ENCODE assay signal across 17 cellular contexts in the genomic region with DNA sequence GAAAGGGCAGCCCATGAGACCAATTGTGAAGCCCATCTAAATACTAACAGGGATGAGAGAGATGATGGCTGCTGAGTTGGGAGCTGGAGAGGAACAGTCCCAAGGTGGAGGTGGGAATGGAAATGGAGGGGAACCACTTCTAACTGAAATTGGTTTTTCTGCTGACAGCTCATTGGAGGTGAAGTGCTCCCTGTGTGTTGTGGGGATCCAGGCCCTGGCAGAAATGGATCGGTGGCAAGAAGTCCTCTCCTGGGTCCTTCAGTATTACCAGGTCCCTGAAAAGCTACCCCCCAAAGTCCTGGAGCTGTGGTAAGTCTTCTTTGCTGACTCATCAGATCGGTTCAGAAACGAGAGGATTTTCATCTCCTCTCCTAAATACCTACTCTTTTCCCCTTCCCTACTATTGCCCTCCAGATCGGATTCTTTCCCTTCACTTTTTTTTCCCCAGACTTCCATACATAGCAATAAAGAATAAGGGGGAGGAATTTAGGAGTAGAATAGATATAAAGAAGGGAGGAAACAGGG. TPM values are rescaled to one million over a fixed set of nuclear protein-coding genes. Genes with fewer than 3 reads are reported as not detected.
DNase-seq lines count a peak whose midpoint lies in the region; ATAC-seq, FAIRE-seq and TF ChIP-seq lines count a peak whose summit lies in the region.
"Had no signal": no experiment of that assay in that cellular context is flagged by ENCODE, and none has a peak within 500 bp of the region (broad histone marks: within the 10 kb centered on the region; RNA-seq: fewer than 3 reads in every experiment).

No MANE protein-coding gene starts in this region.

- no peak for FAIRE-seq in astrocyte (lab: Jason Lieb, UNC)
- FAIRE-seq: RCC 7860 had no signal

- peak overlapping the region; percentile 2 for H3K27ac Mint-ChIP-seq in activated CD8-positive, alpha-beta memory T cell treated with anti-CD3 and anti-CD28 coated beads, Interleukin-2, amount 10 ng/mL, durations not matched to agents 7 days and 5 days
- H3K27ac Mint-ChIP-seq in astrocyte (ENCODE audit: unreplicated experiment) (no peak overlapping the region), neural progenitor cell (no peak overlapping the region)

- H3K9me3 ChIP-seq in astrocyte (ENCODE audit: insufficient read depth, low read depth, low read length) (no peaks in the 10 kb centered on the region), neural progenitor cell (ENCODE audit: low read depth) (no peaks in the 10 kb centered on the region)
- H3K9me3 ChIP-seq: uterus had no signal

- TF ChIP-seq CTCF in KMS-11 (conservative IDR thresholded peaks at IDR 0.05; ENCODE audit: low read depth, low read length), result no peak
- TF ChIP-seq CTCF in astrocyte (IDR thresholded peaks at IDR 0.05; ENCODE audit: insufficient read depth, low read depth, low read length), result no peak
- TF ChIP-seq CTCF in neural progenitor cell (IDR thresholded peaks at IDR 0.05), result no peak
- no peak for TF ChIP-seq CTCF in brain microvascular endothelial cell (IDR thresholded peaks at IDR 0.05; ENCODE audit: low read depth, low read length, missing control alignments)

- CTCF ChIA-PET in activated CD8-positive, alpha-beta memory T cell treated with anti-CD3 and anti-CD28 coated beads, Interleukin-2, amount 10 ng/mL, durations not matched to agents 7 days and 5 days (lab: Charles Lee), result interaction anchor here (0.9 to 6.7 kb wide), 3 partner anchors 12 to 908 kb away, joined by 3 to 107 read pairs (median 7); no protein-coding TSS in a partner anchor

- H3K27me3 Mint-ChIP-seq in activated CD8-positive, alpha-beta memory T cell treated with anti-CD3 and anti-CD28 coated beads, Interleukin-2, amount 10 ng/mL, durations not matched to agents 7 days and 5 days, result no peaks in the 10 kb centered on the region
- H3K27me3 Mint-ChIP-seq in astrocyte (ENCODE audit: low read depth, unreplicated experiment), result no peaks in the 10 kb centered on the region
- H3K27me3 Mint-ChIP-seq in neural progenitor cell (ENCODE audit: insufficient read depth, low read depth), result no peaks in the 10 kb centered on the region

- H3F3A ChIP-seq in neural progenitor cell (ENCODE audit: low read depth), result peaks cover 5% of the 10 kb centered on the region

- H3K4me2 ChIP-seq in KMS-11, result 0 out of 2 replicates have a peak overlapping the region, but pooled peaks have one; percentile 87
- H3K4me2 ChIP-seq in astrocyte (ENCODE audit: low read length), result no peak overlapping the region
- H3K4me2 ChIP-seq in neural progenitor cell, result no peak overlapping the region

- peaks cover 47% of the 10 kb centered on the region for H3K36me3 Mint-ChIP-seq in activated CD8-positive, alpha-beta memory T cell treated with anti-CD3 and anti-CD28 coated beads, Interleukin-2, amount 10 ng/mL, durations not matched to agents 7 days and 5 days
- H3K36me3 Mint-ChIP-seq in astrocyte (ENCODE audit: low read depth, unreplicated experiment), result peaks cover 18% of the 10 kb centered on the region
- peaks cover 22% of the 10 kb centered on the region for H3K36me3 Mint-ChIP-seq in neural progenitor cell

- no peaks in the 10 kb centered on the region for H4K20me1 ChIP-seq in KMS-11 (ENCODE audit: insufficient read depth)
- peaks cover 27% of the 10 kb centered on the region for H4K20me1 ChIP-seq in astrocyte (ENCODE audit: insufficient read depth, low read length)
- peaks cover 3% of the 10 kb centered on the region for H4K20me1 ChIP-seq in neural progenitor cell (ENCODE audit: low read depth)

- in situ Hi-C loops in brain microvascular endothelial cell (cut with HindIII; ENCODE audit: low pct_ligation_motif_present, low sequenced_read_pairs), result no loop called here

- peak overlapping the region; percentile 97 for H3K4me3 Mint-ChIP-seq in activated CD8-positive, alpha-beta memory T cell treated with anti-CD3 and anti-CD28 coated beads, Interleukin-2, amount 10 ng/mL, durations not matched to agents 7 days and 5 days
- peak overlapping the region; percentile 87 for H3K4me3 Mint-ChIP-seq in astrocyte (ENCODE audit: unreplicated experiment)
- H3K4me3 Mint-ChIP-seq in neural progenitor cell, result peak overlapping the region; percentile 99

- H3K4me3 ChIP-seq in KMS-11 (IDR thresholded peaks at IDR 0.05; ENCODE audit: insufficient read depth, low read depth, low read length) (no peak overlapping the region), astrocyte (ENCODE audit: insufficient read depth, low read depth, low read length) (no peak overlapping the region), neural progenitor cell (no peak overlapping the region), brain microvascular endothelial cell (ENCODE audit: low read depth, low read length) (no peak overlapping the region)
- H3K4me3 ChIP-seq: uterus had no signal

- ATAC-seq in activated CD8-positive, alpha-beta memory T cell treated with anti-CD3 and anti-CD28 coated beads, Interleukin-2, amount 10 ng/mL, durations not matched to agents 7 days and 5 days, result no peak
- no peak for ATAC-seq in HG03442 (IDR thresholded peaks at IDR 0.05; ENCODE audit: unreplicated experiment)
- ATAC-seq: left ventricle myocardium superior had no signal

- peaks cover 46% of the 10 kb centered on the region for H3K4me1 Mint-ChIP-seq in activated CD8-positive, alpha-beta memory T cell treated with anti-CD3 and anti-CD28 coated beads, Interleukin-2, amount 10 ng/mL, durations not matched to agents 7 days and 5 days
- H3K4me1 Mint-ChIP-seq in astrocyte (ENCODE audit: low read depth, unreplicated experiment) (peaks cover 33% of the 10 kb centered on the region), neural progenitor cell (peaks cover 21% of the 10 kb centered on the region)

- H3K4me1 ChIP-seq in KMS-11 (ENCODE audit: low read depth, poor library complexity, severe bottlenecking) (peaks cover 34% of the 10 kb centered on the region), astrocyte (ENCODE audit: insufficient read depth, low read length) (peaks cover 13% of the 10 kb centered on the region), neural progenitor cell (peaks cover 5% of the 10 kb centered on the region)

- H3K36me3 ChIP-seq in KMS-11 (ENCODE audit: insufficient read depth) (peaks cover 7% of the 10 kb centered on the region; the same call in 1 of the 2 replicates), astrocyte (ENCODE audit: insufficient read depth, low read length) (peaks cover 14% of the 10 kb centered on the region), neural progenitor cell (no peaks in the 10 kb centered on the region), brain microvascular endothelial cell (replicated peaks) (peaks cover 25% of the 10 kb centered on the region)
- H3K36me3 ChIP-seq: uterus had no signal

- H3K27me3 ChIP-seq in KMS-11 (ENCODE audit: insufficient read depth, low read depth) (no peaks in the 10 kb centered on the region), astrocyte (ENCODE audit: insufficient read depth, low read length) (no peaks in the 10 kb centered on the region), neural progenitor cell (no peaks in the 10 kb centered on the region), brain microvascular endothelial cell (replicated peaks) (no peaks in the 10 kb centered on the region)
- H3K27me3 ChIP-seq: uterus had no signal

- H3K79me2 ChIP-seq in KMS-11 (ENCODE audit: insufficient read depth, low read depth) (peaks cover 40% of the 10 kb centered on the region; the same call in 1 of the 2 replicates), astrocyte (ENCODE audit: insufficient read depth, low read length) (peaks cover 56% of the 10 kb centered on the region), neural progenitor cell (ENCODE audit: low read depth) (peaks cover 34% of the 10 kb centered on the region)

- no peaks in the 10 kb centered on the region for H3K9me3 Mint-ChIP-seq in activated CD8-positive, alpha-beta memory T cell treated with anti-CD3 and anti-CD28 coated beads, Interleukin-2, amount 10 ng/mL, durations not matched to agents 7 days and 5 days (ENCODE audit: low read depth)
- H3K9me3 Mint-ChIP-seq in astrocyte (ENCODE audit: unreplicated experiment) (no peaks in the 10 kb centered on the region), neural progenitor cell (no peaks in the 10 kb centered on the region)

- H3K27ac ChIP-seq in KMS-11, result no peak overlapping the region
- no peak overlapping the region for H3K27ac ChIP-seq in astrocyte (ENCODE audit: low read depth, low read length)
- no peak overlapping the region for H3K27ac ChIP-seq in neural progenitor cell
- no peak overlapping the region for H3K27ac ChIP-seq in brain microvascular endothelial cell
- H3K27ac ChIP-seq: uterus had no signal

- H2AFZ ChIP-seq in KMS-11 (ENCODE audit: low read depth) (no peak overlapping the region), astrocyte (ENCODE audit: low read depth, low read length) (no peak overlapping the region), neural progenitor cell (replicated peaks) (no peak overlapping the region)

- H3K9ac ChIP-seq in KMS-11 (no peak overlapping the region), astrocyte (ENCODE audit: low read length) (no peak overlapping the region), neural progenitor cell (no peak overlapping the region)

- no peak for DNase-seq in activated CD8-positive, alpha-beta memory T cell treated with anti-CD3 and anti-CD28 coated beads, Interleukin-2, amount 10 ng/mL, durations not matched to agents 7 days and 5 days
- DNase-seq in activated CD8-positive, alpha-beta memory T cell treated with anti-CD3 and anti-CD28 coated beads, Interleukin-2, amount 50 U/mL, for 4 hours, result no peak
- DNase-seq in astrocyte (ENCODE audit: low read depth) (no peak), neural progenitor cell (ENCODE audit: low spot score) (no peak), brain microvascular endothelial cell (no peak)
- no peak for DNase-seq in stimulated activated CD4-positive, alpha-beta T cell treated with anti-CD3 and anti-CD28 coated beads, Interleukin-4, amount 100 ng/mL, for 24 hours
- DNase-seq: DMS53, GOT3, hippocampal formation, left ventricle myocardium superior, NCI-H446, occipital lobe, T1000, uterus had no signal

RNA-seq across cellular contexts. Expression of gene PEX26, which starts 2.0 kb away (rescaled TPM):
- 10 to 100 TPM; 38.9 to 46.8 TPM for total RNA-seq in activated CD8-positive, alpha-beta memory T cell treated with anti-CD3 and anti-CD28 coated beads, Interleukin-2, amount 10 ng/mL, durations not matched to agents 7 days and 5 days
- total RNA-seq in astrocyte (41.7 and 41.9 TPM in 2 replicates), neural progenitor cell (ENCODE audit: low replicate concordance) (22.9 and 36.6 TPM in 2 replicates)

RNA-seq across cellular contexts. Expression of gene TUBA8, which starts 30.8 kb away (rescaled TPM):
- 1 to 10 TPM in 1 of 2 experiments, under 1 TPM in 1; 0.42 to 1.7 TPM for total RNA-seq in activated CD8-positive, alpha-beta memory T cell treated with anti-CD3 and anti-CD28 coated beads, Interleukin-2, amount 10 ng/mL, durations not matched to agents 7 days and 5 days
- total RNA-seq in astrocyte (0.79 TPM in 1 of 2 replicates, not detected in the other), neural progenitor cell (ENCODE audit: low replicate concordance) (0.09 and 0.39 TPM in 2 replicates)

RNA-seq across cellular contexts. Expression of gene MICAL3, which starts 55.4 kb away (rescaled TPM):
- 10 to 100 TPM; 38.8 to 41.7 TPM for total RNA-seq in activated CD8-positive, alpha-beta memory T cell treated with anti-CD3 and anti-CD28 coated beads, Interleukin-2, amount 10 ng/mL, durations not matched to agents 7 days and 5 days
- total RNA-seq in astrocyte, result 101 and 113 TPM in 2 replicates
- 32.7 and 33.6 TPM in 2 replicates for total RNA-seq in neural progenitor cell (ENCODE audit: low replicate concordance)
